ENCODE assay signal across 8 cellular contexts in the genomic region with DNA sequence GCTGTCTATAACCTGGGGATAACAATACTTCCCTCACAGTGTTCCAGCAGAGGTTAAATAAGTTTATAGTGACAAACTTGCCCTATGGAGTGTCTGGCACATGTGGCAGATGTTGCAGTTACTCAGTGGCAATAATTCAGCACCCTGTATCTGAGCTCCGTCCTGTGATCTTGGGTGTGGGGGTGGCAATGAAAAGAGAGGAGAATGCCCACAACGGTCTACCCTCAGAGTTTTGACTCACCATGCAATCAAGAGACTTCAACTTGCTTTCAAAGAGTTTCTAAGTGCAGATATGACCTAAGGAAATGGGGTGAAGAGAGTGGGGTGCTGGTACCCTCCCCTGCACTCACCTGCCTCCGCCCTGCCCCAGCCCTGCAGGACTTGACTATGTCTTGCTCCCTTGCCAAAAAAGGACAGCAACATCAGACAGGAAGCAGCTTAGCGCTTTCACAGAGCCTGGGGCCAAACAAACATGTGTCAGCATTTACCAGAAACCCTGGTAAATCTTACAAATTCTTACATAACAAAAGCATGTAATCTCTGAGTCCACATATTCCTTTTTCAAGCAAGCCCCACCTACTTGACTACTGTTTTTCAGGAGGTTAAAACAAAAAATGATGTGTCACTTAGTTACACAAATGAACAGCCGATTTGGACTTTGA.
A peak's percentile ranks its signal among the peaks of the same experiment; 100 is the strongest.
DNase-seq lines count a peak whose midpoint lies in the region; ATAC-seq and TF ChIP-seq lines count a peak whose summit lies in the region.

No MANE protein-coding gene starts in this region.

- H3K4me1 ChIP-seq in HCT116 (ENCODE audit: control insufficient read depth in 1 of 2, insufficient read depth in 2 of 2, low read length in 2 of 2) = peaks cover 0 to 38% of the 10 kb centered on the region in 2 experiments; a peak in 2 of 4 replicates
- peaks cover 0 to 27% (median 0%) of the 10 kb centered on the region in 9 donors for H3K4me1 ChIP-seq in heart right ventricle
- H3K4me1 ChIP-seq in skeletal muscle satellite cell (ENCODE audit: control insufficient read depth, insufficient read depth, low read length) = peaks cover 30% of the 10 kb centered on the region

- no peaks in the 10 kb centered on the region for H3K79me2 ChIP-seq in HCT116 (ENCODE audit: insufficient read depth, low read length)

- TF ChIP-seq POLR2A in HCT116 (IDR thresholded peaks at IDR 0.05; ENCODE audit: borderline replicate concordance, extremely low read depth, insufficient read depth, insufficient read length) = no peak

- TF ChIP-seq RAD21 in HCT116 (IDR thresholded peaks at IDR 0.05; ENCODE audit: low read depth) = no peak

- H3K9me2 ChIP-seq in HCT116 (ENCODE audit: insufficient read depth) = no peaks in the 10 kb centered on the region

- H3K36me3 ChIP-seq in HCT116 (ENCODE audit: control insufficient read depth in 1 of 2, insufficient read depth in 2 of 2, low read length in 2 of 2) = no peaks in the 10 kb centered on the region
- H3K36me3 ChIP-seq in heart right ventricle = no peaks in the 10 kb centered on the region
- H3K36me3 ChIP-seq in skeletal muscle satellite cell (ENCODE audit: insufficient read depth, low read length) = no peaks in the 10 kb centered on the region

- H3K4me2 ChIP-seq in HCT116 (ENCODE audit: low read length) (no peak overlapping the region), skeletal muscle satellite cell (ENCODE audit: low read length) (peak overlapping the region; percentile 26)

- intact Hi-C loops in HCT116 (cut with micrococcal nuclease) = no loop called here
- intact Hi-C loops in heart right ventricle (cut with DNase I) = no loop called here

- POLR2A ChIA-PET in HCT116 (lab: Charles Lee) = no interaction called here

- TF ChIP-seq CTCF in HCT116 (IDR thresholded peaks at IDR 0.05 in 2 of 3, conservative IDR thresholded peaks at IDR 0.05 in 1 of 3; ENCODE audit: borderline replicate concordance in 1 of 3, insufficient read depth in 1 of 3, low read depth in 2 of 3, low read length in 2 of 3) (no peak), heart right ventricle (IDR thresholded peaks at IDR 0.05) (no peak)

- no peaks in the 10 kb centered on the region for H3K9me3 ChIP-seq in HCT116 (ENCODE audit: control insufficient read depth in 1 of 2, insufficient read depth in 1 of 2, low read depth in 1 of 2, low read length in 2 of 2)
- no peaks in the 10 kb centered on the region for H3K9me3 ChIP-seq in heart right ventricle
- no peaks in the 10 kb centered on the region for H3K9me3 ChIP-seq in skeletal muscle satellite cell (replicated peaks; ENCODE audit: low read length)

- no peak overlapping the region for H2AFZ ChIP-seq in HCT116 (ENCODE audit: low read depth, low read length, poor library complexity, severe bottlenecking)

- CTCF ChIA-PET in HCT116 (lab: Charles Lee) = no interaction called here

- no peak for DNase-seq in HCT116 (ENCODE audit: low read depth, low spot score)
- DNase-seq in heart right ventricle = peak in 1 of 2 donors; percentile 40
- no peak for DNase-seq in NCI-H446 (lab: John Stamatoyannopoulos, UW)
- no peak for DNase-seq in T-helper 2 cell

- no peaks in the 10 kb centered on the region for H4K20me1 ChIP-seq in HCT116 (ENCODE audit: insufficient read depth)

- H3K9ac ChIP-seq in HCT116 (ENCODE audit: low read length) = no peak overlapping the region
- H3K9ac ChIP-seq in skeletal muscle satellite cell (ENCODE audit: low read depth, low read length) = no peak overlapping the region

- RAD21 ChIA-PET in HCT116 (lab: Charles Lee; ENCODE audit: low non-redundant PET in 1 of 2, low total read pairs in 2 of 2, uncharacterized antibody in 2 of 2, unreplicated experiment in 2 of 2) = no interaction called here

- no peaks in the 10 kb centered on the region; the same call in 1 of the 2 replicates for H3K27me3 ChIP-seq in HCT116 (ENCODE audit: insufficient read depth, low read length)
- H3K27me3 ChIP-seq in heart right ventricle = peaks cover 0 to 22% (median 13%) of the 10 kb centered on the region in 7 donors
- H3K27me3 ChIP-seq in skeletal muscle satellite cell (ENCODE audit: control insufficient read depth, insufficient read depth, low read length) = no peaks in the 10 kb centered on the region

- H3K4me3 ChIP-seq in HCT116 (replicated peaks in 1 of 2; ENCODE audit: low read depth in 1 of 2, low read length in 2 of 2) = no peak overlapping the region
- H3K4me3 ChIP-seq in heart right ventricle = no peak overlapping the region
- no peak overlapping the region for H3K4me3 ChIP-seq in skeletal muscle satellite cell (ENCODE audit: low read length)

- ATAC-seq in HCT116 (no peak), SK-N-SH treated with all-trans-retinoic acid at 6 μM for 48 hours (peak; percentile 84), heart right ventricle (peak in 7 of 8 donors; percentile 37 to 78 (median 68)), HG03571 (IDR thresholded peaks at IDR 0.05; ENCODE audit: unreplicated experiment) (no peak), GM18870 (IDR thresholded peaks at IDR 0.05; ENCODE audit: unreplicated experiment) (no peak)

- no TSS peak for BruUV-seq in HCT116 (replicated peaks; lab: Mats Ljungman, UMichigan)

- 60 to 63% methylated on average over 5 of the region's 5 CpGs for WGBS in heart right ventricle, 2 donors

- H3K27ac ChIP-seq in HCT116 (ENCODE audit: low read depth, low read length) (no peak overlapping the region), heart right ventricle (peak overlapping the region in 2 of 10 donors; percentile 28 to 75)

TF ChIP-seq in HCT116, 20 proteins besides CTCF, POLR2A, EP300 and RAD21:
- TF ChIP-seq SRF (IDR thresholded peaks at IDR 0.05; ENCODE audit: low read depth) = peak; percentile 86
- TF ChIP-seq, protein P1, sequence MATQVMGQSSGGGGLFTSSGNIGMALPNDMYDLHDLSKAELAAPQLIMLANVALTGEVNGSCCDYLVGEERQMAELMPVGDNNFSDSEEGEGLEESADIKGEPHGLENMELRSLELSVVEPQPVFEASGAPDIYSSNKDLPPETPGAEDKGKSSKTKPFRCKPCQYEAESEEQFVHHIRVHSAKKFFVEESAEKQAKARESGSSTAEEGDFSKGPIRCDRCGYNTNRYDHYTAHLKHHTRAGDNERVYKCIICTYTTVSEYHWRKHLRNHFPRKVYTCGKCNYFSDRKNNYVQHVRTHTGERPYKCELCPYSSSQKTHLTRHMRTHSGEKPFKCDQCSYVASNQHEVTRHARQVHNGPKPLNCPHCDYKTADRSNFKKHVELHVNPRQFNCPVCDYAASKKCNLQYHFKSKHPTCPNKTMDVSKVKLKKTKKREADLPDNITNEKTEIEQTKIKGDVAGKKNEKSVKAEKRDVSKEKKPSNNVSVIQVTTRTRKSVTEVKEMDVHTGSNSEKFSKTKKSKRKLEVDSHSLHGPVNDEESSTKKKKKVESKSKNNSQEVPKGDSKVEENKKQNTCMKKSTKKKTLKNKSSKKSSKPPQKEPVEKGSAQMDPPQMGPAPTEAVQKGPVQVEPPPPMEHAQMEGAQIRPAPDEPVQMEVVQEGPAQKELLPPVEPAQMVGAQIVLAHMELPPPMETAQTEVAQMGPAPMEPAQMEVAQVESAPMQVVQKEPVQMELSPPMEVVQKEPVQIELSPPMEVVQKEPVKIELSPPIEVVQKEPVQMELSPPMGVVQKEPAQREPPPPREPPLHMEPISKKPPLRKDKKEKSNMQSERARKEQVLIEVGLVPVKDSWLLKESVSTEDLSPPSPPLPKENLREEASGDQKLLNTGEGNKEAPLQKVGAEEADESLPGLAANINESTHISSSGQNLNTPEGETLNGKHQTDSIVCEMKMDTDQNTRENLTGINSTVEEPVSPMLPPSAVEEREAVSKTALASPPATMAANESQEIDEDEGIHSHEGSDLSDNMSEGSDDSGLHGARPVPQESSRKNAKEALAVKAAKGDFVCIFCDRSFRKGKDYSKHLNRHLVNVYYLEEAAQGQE (IDR thresholded peaks at IDR 0.05; ENCODE audit: low read depth) = no peak

TF ChIP-seq in SK-N-SH treated with all-trans-retinoic acid at 6 μM for 48 hours, 23 proteins besides CTCF, POLR2A, EP300 and RAD21 (continues in another document):
- TF ChIP-seq, protein P2, sequence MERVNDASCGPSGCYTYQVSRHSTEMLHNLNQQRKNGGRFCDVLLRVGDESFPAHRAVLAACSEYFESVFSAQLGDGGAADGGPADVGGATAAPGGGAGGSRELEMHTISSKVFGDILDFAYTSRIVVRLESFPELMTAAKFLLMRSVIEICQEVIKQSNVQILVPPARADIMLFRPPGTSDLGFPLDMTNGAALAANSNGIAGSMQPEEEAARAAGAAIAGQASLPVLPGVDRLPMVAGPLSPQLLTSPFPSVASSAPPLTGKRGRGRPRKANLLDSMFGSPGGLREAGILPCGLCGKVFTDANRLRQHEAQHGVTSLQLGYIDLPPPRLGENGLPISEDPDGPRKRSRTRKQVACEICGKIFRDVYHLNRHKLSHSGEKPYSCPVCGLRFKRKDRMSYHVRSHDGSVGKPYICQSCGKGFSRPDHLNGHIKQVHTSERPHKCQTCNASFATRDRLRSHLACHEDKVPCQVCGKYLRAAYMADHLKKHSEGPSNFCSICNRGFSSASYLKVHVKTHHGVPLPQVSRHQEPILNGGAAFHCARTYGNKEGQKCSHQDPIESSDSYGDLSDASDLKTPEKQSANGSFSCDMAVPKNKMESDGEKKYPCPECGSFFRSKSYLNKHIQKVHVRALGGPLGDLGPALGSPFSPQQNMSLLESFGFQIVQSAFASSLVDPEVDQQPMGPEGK (CRISPR knock-in tag; IDR thresholded peaks at IDR 0.05; ENCODE audit: borderline replicate concordance) = no peak
- TF ChIP-seq, protein P3, sequence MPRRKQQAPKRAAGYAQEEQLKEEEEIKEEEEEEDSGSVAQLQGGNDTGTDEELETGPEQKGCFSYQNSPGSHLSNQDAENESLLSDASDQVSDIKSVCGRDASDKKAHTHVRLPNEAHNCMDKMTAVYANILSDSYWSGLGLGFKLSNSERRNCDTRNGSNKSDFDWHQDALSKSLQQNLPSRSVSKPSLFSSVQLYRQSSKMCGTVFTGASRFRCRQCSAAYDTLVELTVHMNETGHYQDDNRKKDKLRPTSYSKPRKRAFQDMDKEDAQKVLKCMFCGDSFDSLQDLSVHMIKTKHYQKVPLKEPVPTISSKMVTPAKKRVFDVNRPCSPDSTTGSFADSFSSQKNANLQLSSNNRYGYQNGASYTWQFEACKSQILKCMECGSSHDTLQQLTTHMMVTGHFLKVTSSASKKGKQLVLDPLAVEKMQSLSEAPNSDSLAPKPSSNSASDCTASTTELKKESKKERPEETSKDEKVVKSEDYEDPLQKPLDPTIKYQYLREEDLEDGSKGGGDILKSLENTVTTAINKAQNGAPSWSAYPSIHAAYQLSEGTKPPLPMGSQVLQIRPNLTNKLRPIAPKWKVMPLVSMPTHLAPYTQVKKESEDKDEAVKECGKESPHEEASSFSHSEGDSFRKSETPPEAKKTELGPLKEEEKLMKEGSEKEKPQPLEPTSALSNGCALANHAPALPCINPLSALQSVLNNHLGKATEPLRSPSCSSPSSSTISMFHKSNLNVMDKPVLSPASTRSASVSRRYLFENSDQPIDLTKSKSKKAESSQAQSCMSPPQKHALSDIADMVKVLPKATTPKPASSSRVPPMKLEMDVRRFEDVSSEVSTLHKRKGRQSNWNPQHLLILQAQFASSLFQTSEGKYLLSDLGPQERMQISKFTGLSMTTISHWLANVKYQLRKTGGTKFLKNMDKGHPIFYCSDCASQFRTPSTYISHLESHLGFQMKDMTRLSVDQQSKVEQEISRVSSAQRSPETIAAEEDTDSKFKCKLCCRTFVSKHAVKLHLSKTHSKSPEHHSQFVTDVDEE (CRISPR knock-in tag; IDR thresholded peaks at IDR 0.05) = no peak
- TF ChIP-seq ZNF8 (CRISPR knock-in tag; IDR thresholded peaks at IDR 0.05) = no peak

Comparison
In these comparisons a context has a peak if more than half of its experiments do, and no peak if none do; other contexts are left out.
1. ATAC-seq: peak in SK-N-SH treated with all-trans-retinoic acid at 6 μM for 48 hours (single experiment) and heart right ventricle (7 of 8); none in HCT116 (single experiment), HG03571 (single experiment) and GM18870 (single experiment).